Comparison of ENCODE assay signal across 16 cellular contexts in genomic region chr3:186165331-186165730, GRCh38.
"Had no signal": no experiment of that assay in that cellular context is flagged by ENCODE, and none has a peak within 500 bp of the region (broad histone marks: within the 10 kb centered on the region; RNA-seq: fewer than 3 reads in every experiment).

No MANE protein-coding gene starts in this region.

- ATAC-seq: activated CD8-positive, alpha-beta memory T cell treated with anti-CD3 and anti-CD28 coated beads, Interleukin-2, amount 10 ng/mL, durations not matched to agents 7 days and 5 days; lower lobe of right lung had no signal

- H3K4me1 ChIP-seq: lower lobe of right lung, right atrium auricular region, thyroid gland had no signal

- H3K4me3 ChIP-seq: lower lobe of right lung, right atrium auricular region, thyroid gland had no signal

- H3K27me3 ChIP-seq: brain microvascular endothelial cell, right atrium auricular region, thyroid gland had no signal

- H3K9me3 ChIP-seq: lower lobe of right lung, right atrium auricular region, thyroid gland had no signal

- H3K27ac ChIP-seq: brain microvascular endothelial cell, lower lobe of right lung, right atrium auricular region, thyroid gland had no signal

- H3K36me3 ChIP-seq: brain microvascular endothelial cell, lower lobe of right lung, right atrium auricular region, thyroid gland had no signal

- DNase-seq: activated CD4-positive, alpha-beta T cell treated with anti-CD3 and anti-CD28 coated beads, Interleukin-2, amount 50 U/mL, for 4 hours; activated CD8-positive, alpha-beta memory T cell treated with anti-CD3 and anti-CD28 coated beads, Interleukin-2, amount 10 ng/mL, durations not matched to agents 7 days and 5 days; amniotic stem cell; brain microvascular endothelial cell; cerebellar nuclear complex; effector memory CD4-positive, alpha-beta T cell; hypothalamus; islet precursor cell; lower lobe of right lung; posterior cingulate gyrus; stimulated activated CD4-positive, alpha-beta T cell treated with anti-CD3 and anti-CD28 coated beads, Interleukin-2, amount 100 ng/mL, for 24 hours; stimulated activated naive CD4-positive, alpha-beta T cell treated with Interleukin-2 at 50 U/mL for 16 hours; SW 1271; T-helper 2 cell; thyroid gland had no signal
